In genomic region chr7:35252584-35252983, GRCh38 we compare ENCODE assay signal across 1 cellular context.
TF ChIP-seq lines count a peak whose summit lies in the region.

No MANE protein-coding gene starts in this region.

TF ChIP-seq in A549, 52 proteins besides CTCF, POLR2A, EP300 and RAD21 (continued from another document):
- no peak for TF ChIP-seq HDAC2 (IDR thresholded peaks at IDR 0.05)
- TF ChIP-seq NFE2L2 (conservative IDR thresholded peaks at IDR 0.05; ENCODE audit: low read length), result no peak
- TF ChIP-seq ELK1 (IDR thresholded peaks at IDR 0.05; ENCODE audit: low read depth, low read length), result no peak
